24 cellular contexts compared by ENCODE assay signal in the genomic region with DNA sequence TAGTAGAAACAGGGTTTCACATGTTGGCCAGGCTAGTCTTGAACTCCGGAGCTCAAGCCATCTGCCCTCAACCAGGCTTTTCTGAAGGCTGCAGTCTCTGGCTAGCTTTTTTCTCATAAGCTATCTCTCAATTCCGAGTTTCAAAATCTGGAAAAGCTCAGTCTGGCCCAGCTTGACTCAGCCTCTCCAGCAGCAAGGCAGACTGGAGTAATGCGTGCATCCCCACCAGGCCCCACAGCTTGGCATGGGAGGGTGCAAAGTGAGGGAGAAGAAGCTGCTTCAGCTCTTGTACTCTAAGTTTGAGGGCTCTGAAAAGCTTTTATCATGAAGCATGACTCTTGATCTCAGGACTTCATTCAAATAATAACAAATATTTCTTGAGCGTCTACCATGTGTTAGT. TPM values are rescaled to one million over a fixed set of nuclear protein-coding genes. Genes with fewer than 3 reads are reported as not detected.
A peak's percentile ranks its signal among the peaks of the same experiment; 100 is the strongest.
DNase-seq lines count a peak whose midpoint lies in the region; ATAC-seq and TF ChIP-seq lines count a peak whose summit lies in the region.
"Had no signal": no experiment of that assay in that cellular context is flagged by ENCODE, and none has a peak within 500 bp of the region (broad histone marks: within the 10 kb centered on the region; RNA-seq: fewer than 3 reads in every experiment).

No MANE protein-coding gene starts in this region.

- no peak overlapping the region for H3K27ac ChIP-seq in neural progenitor cell
- H3K27ac ChIP-seq: A549, left ventricle myocardium inferior, SJSA1 had no signal

- ATAC-seq in WTC11 (no peak), HG03432 (IDR thresholded peaks at IDR 0.05; ENCODE audit: unreplicated experiment) (no peak)
- ATAC-seq: A549, body of pancreas had no signal

- H4K20me1 ChIP-seq in neural progenitor cell (ENCODE audit: low read depth) = peaks cover 3% of the 10 kb centered on the region

- no peaks in the 10 kb centered on the region for H3K27me3 Mint-ChIP-seq in WTC11 (ENCODE audit: low read depth)
- H3K27me3 Mint-ChIP-seq in nephron progenitor cell (ENCODE audit: low read depth, poor library complexity) = no peaks in the 10 kb centered on the region
- peaks cover 3% of the 10 kb centered on the region for H3K27me3 Mint-ChIP-seq in neural progenitor cell (ENCODE audit: insufficient read depth, low read depth)
- H3K27me3 Mint-ChIP-seq: dendritic cell treated with granulocyte-macrophage colony-stimulating factor and Interleukin-4, amounts not matched to agents 40 ng/mL and 50 ng/mL, for 4 days had no signal

- H3F3A ChIP-seq in neural progenitor cell (ENCODE audit: low read depth) = peaks cover under 1% of the 10 kb centered on the region

- CTCF ChIA-PET in WTC11 (lab: Charles Lee) = no interaction called here

- no peaks in the 10 kb centered on the region for H3K9me3 ChIP-seq in neural progenitor cell (ENCODE audit: low read depth)
- H3K9me3 ChIP-seq: A549, body of pancreas, left ventricle myocardium inferior, SJSA1 had no signal

- TF ChIP-seq CTCF in AG10803 (conservative IDR thresholded peaks at IDR 0.05; ENCODE audit: low read length) (no peak), WTC11 (IDR thresholded peaks at IDR 0.05) (no peak), nephron progenitor cell (IDR thresholded peaks at IDR 0.05) (no peak), neural progenitor cell (IDR thresholded peaks at IDR 0.05) (no peak)

- POLR2A ChIA-PET in WTC11 (lab: Charles Lee) = interaction anchor here (0.7 kb wide), 1 partner anchor 30 kb away, joined by 5 read pairs; the partner anchor contains the start of gene UPF2

- H3K4me1 ChIP-seq in neural progenitor cell = peaks cover 4% of the 10 kb centered on the region
- H3K4me1 ChIP-seq: SJSA1 had no signal

- H3K4me2 ChIP-seq in neural progenitor cell = no peak overlapping the region
- H3K4me2 ChIP-seq: A549 had no signal

- H3K4me3 ChIP-seq in AG10803 (ENCODE audit: low read length) = no peak overlapping the region
- H3K4me3 ChIP-seq in neural progenitor cell = no peak overlapping the region
- H3K4me3 ChIP-seq: A549, body of pancreas, left ventricle myocardium inferior, SJSA1 had no signal

- H3K9me3 Mint-ChIP-seq in WTC11 (no peaks in the 10 kb centered on the region), nephron progenitor cell (peaks cover under 1% of the 10 kb centered on the region), neural progenitor cell (no peaks in the 10 kb centered on the region)
- H3K9me3 Mint-ChIP-seq: dendritic cell treated with granulocyte-macrophage colony-stimulating factor and Interleukin-4, amounts not matched to agents 40 ng/mL and 50 ng/mL, for 4 days had no signal

- DNase-seq in AG10803 (ENCODE audit: low read depth) = peak; percentile 62
- peak; percentile 36 for DNase-seq in GM04503 (ENCODE audit: low read depth)
- DNase-seq in WTC11 (ENCODE audit: low spot score) = no peak
- DNase-seq in nephron progenitor cell = no peak
- no peak for DNase-seq in MV-4-11 (lab: John Stamatoyannopoulos, UW)
- no peak for DNase-seq in neural progenitor cell (ENCODE audit: low spot score)
- no peak for DNase-seq in amygdala (lab: John Stamatoyannopoulos, UW)
- DNase-seq: activated CD4-positive, alpha-beta T cell treated with anti-CD3 and anti-CD28 coated beads, Interleukin-2, amount 50 U/mL, for 4 hours; activated naive CD4-positive, alpha-beta T cell; activated T-cell treated with anti-CD3 and anti-CD28 coated beads, Interleukin-2, amount 50 U/mL, for 48 hours; body of pancreas; erythroblast; islet precursor cell; left ventricle myocardium inferior; NCI-H1048; NCI-H1694; NCI-H446; NCI-H748 treated with DMSO at 0.1 percent for 48 hours; occipital lobe; stimulated activated naive CD4-positive, alpha-beta T cell treated with Interleukin-2 at 50 U/mL for 16 hours had no signal

- H3K9ac ChIP-seq in neural progenitor cell = no peak overlapping the region

- no peak overlapping the region for H2AFZ ChIP-seq in neural progenitor cell (replicated peaks)

- no peak overlapping the region for H3K4me3 Mint-ChIP-seq in WTC11
- H3K4me3 Mint-ChIP-seq in nephron progenitor cell = no peak overlapping the region
- H3K4me3 Mint-ChIP-seq in neural progenitor cell = no peak overlapping the region
- H3K4me3 Mint-ChIP-seq: dendritic cell treated with granulocyte-macrophage colony-stimulating factor and Interleukin-4, amounts not matched to agents 40 ng/mL and 50 ng/mL, for 4 days had no signal

- peaks cover 91% of the 10 kb centered on the region for H3K79me2 ChIP-seq in neural progenitor cell (ENCODE audit: low read depth)

- H3K36me3 Mint-ChIP-seq in WTC11 (peaks cover 16% of the 10 kb centered on the region), nephron progenitor cell (ENCODE audit: low read depth) (peaks cover 21% of the 10 kb centered on the region), neural progenitor cell (peaks cover 9% of the 10 kb centered on the region)

- H3K4me1 Mint-ChIP-seq in WTC11 (peaks cover 14% of the 10 kb centered on the region), nephron progenitor cell (peaks cover 13% of the 10 kb centered on the region), neural progenitor cell (peaks cover 11% of the 10 kb centered on the region)

- H3K27ac Mint-ChIP-seq in WTC11 (peak overlapping the region; percentile 18; the same call in 1 of the 2 replicates), nephron progenitor cell (peak overlapping the region; percentile 87), neural progenitor cell (no peak overlapping the region)

- H3K36me3 ChIP-seq in neural progenitor cell = no peaks in the 10 kb centered on the region
- H3K36me3 ChIP-seq: SJSA1 had no signal

- H3K27me3 ChIP-seq in neural progenitor cell = no peaks in the 10 kb centered on the region
- H3K27me3 ChIP-seq: body of pancreas, SJSA1 had no signal

TF ChIP-seq in WTC11, 78 proteins besides CTCF, POLR2A, EP300 and RAD21 (continues in another document):
- no peak for TF ChIP-seq E2F5 (CRISPR knock-in tag; IDR thresholded peaks at IDR 0.05)
- no peak for TF ChIP-seq CBFB (CRISPR knock-in tag; IDR thresholded peaks at IDR 0.05; ENCODE audit: low read depth)
- TF ChIP-seq, protein P1, sequence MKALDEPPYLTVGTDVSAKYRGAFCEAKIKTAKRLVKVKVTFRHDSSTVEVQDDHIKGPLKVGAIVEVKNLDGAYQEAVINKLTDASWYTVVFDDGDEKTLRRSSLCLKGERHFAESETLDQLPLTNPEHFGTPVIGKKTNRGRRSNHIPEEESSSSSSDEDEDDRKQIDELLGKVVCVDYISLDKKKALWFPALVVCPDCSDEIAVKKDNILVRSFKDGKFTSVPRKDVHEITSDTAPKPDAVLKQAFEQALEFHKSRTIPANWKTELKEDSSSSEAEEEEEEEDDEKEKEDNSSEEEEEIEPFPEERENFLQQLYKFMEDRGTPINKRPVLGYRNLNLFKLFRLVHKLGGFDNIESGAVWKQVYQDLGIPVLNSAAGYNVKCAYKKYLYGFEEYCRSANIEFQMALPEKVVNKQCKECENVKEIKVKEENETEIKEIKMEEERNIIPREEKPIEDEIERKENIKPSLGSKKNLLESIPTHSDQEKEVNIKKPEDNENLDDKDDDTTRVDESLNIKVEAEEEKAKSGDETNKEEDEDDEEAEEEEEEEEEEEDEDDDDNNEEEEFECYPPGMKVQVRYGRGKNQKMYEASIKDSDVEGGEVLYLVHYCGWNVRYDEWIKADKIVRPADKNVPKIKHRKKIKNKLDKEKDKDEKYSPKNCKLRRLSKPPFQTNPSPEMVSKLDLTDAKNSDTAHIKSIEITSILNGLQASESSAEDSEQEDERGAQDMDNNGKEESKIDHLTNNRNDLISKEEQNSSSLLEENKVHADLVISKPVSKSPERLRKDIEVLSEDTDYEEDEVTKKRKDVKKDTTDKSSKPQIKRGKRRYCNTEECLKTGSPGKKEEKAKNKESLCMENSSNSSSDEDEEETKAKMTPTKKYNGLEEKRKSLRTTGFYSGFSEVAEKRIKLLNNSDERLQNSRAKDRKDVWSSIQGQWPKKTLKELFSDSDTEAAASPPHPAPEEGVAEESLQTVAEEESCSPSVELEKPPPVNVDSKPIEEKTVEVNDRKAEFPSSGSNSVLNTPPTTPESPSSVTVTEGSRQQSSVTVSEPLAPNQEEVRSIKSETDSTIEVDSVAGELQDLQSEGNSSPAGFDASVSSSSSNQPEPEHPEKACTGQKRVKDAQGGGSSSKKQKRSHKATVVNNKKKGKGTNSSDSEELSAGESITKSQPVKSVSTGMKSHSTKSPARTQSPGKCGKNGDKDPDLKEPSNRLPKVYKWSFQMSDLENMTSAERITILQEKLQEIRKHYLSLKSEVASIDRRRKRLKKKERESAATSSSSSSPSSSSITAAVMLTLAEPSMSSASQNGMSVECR (CRISPR knock-in tag; IDR thresholded peaks at IDR 0.05; ENCODE audit: borderline replicate concordance) = no peak
- TF ChIP-seq HMGXB4 (CRISPR knock-in tag; IDR thresholded peaks at IDR 0.05) = no peak

RNA-seq across cellular contexts. Expression of gene DHTKD1, which starts 4.8 kb away (rescaled TPM):
- total RNA-seq in WTC11 (2021) = 57.9 to 70.6 TPM (median 66.3 TPM) in 3 replicates
- 53.9 and 62.0 TPM in 2 replicates for total RNA-seq in neural progenitor cell (ENCODE audit: low replicate concordance)

RNA-seq across cellular contexts. Expression of gene UPF2, which starts 30.9 kb away (rescaled TPM):
- total RNA-seq in WTC11 (2021) = 24.3 to 26.0 TPM (median 25.6 TPM) in 3 replicates
- total RNA-seq in neural progenitor cell (ENCODE audit: low replicate concordance) = 19.6 and 33.2 TPM in 2 replicates

RNA-seq across cellular contexts. Expression of gene SEC61A2, which starts 56.0 kb away (rescaled TPM):
- total RNA-seq in WTC11 (2021) = 14.5 to 19.0 TPM (median 16.3 TPM) in 3 replicates
- 39.1 and 39.6 TPM in 2 replicates for total RNA-seq in neural progenitor cell (ENCODE audit: low replicate concordance)

Comparison
In these comparisons a context has a peak if more than half of its experiments do, and no peak if none do; other contexts are left out.
1. DNase-seq: peak in AG10803 (single experiment) and GM04503 (single experiment); none in WTC11 (single experiment), nephron progenitor cell (single experiment), MV-4-11 (single experiment), neural progenitor cell (single experiment) and amygdala (0 of 56).